Comparison of ENCODE assay signal across 27 cellular contexts in genomic region chr1:199706826-199707606, GRCh38.
"Had no signal": no experiment of that assay in that cellular context is flagged by ENCODE, and none has a peak within 500 bp of the region (broad histone marks: within the 10 kb centered on the region; RNA-seq: fewer than 3 reads in every experiment).

No MANE protein-coding gene starts in this region.

- DNase-seq: activated CD4-positive, alpha-beta T cell treated with anti-CD3 and anti-CD28 coated beads for 36 hours; activated CD4-positive, alpha-beta T cell treated with anti-CD3 and anti-CD28 coated beads, Interleukin-2, amount 10 ng/mL, durations not matched to agents 7 days and 5 days; activated CD4-positive, alpha-beta T cell treated with anti-CD3 and anti-CD28 coated beads, Interleukin-2, amount 50 U/mL, for 48 hours; activated CD8-positive, alpha-beta T cell treated with anti-CD3 and anti-CD28 coated beads, Interleukin-2, amount 10 ng/mL, durations not matched to agents 7 days and 5 days; activated gamma-delta T cell; activated naive CD4-positive, alpha-beta T cell treated with Interleukin-2 at 50 U/mL for 16 hours; activated T-cell treated with anti-CD3 and anti-CD28 coated beads, Interleukin-2, amount 50 U/mL, for 24 hours; adrenal gland; body of pancreas; caudate nucleus; cerebellar nuclear complex; MM.1S; MV-4-11; NCI-H1092; NCI-H1417 treated with DMSO at 0.1 percent for 48 hours; NCI-H187 treated with DMSO at 0.1 percent for 48 hours; NCI-H2081 treated with DMSO at 0.1 percent for 48 hours; NCI-H510A; NCI-H526; NCI-H774; SHP77 treated with DMSO at 0.1 percent for 48 hours; SK-N-SH had no signal

- H3K4me3 ChIP-seq: adrenal gland, body of pancreas, SJSA1 had no signal

- H3K4me1 ChIP-seq: adrenal gland, body of pancreas, SJSA1 had no signal

- H3K27ac ChIP-seq: adrenal gland, body of pancreas, KMS-11, SJSA1 had no signal

- H3K9me3 ChIP-seq: adrenal gland, SJSA1, SK-N-SH had no signal

- H3K27me3 ChIP-seq: adrenal gland, body of pancreas, SJSA1 had no signal

- ATAC-seq: activated CD4-positive, alpha-beta T cell treated with anti-CD3 and anti-CD28 coated beads for 36 hours; activated CD4-positive, CD25-positive, alpha-beta regulatory T cell treated with anti-CD3 and anti-CD28 coated beads, Interleukin-2, amount 50 U/mL, for 24 hours; activated CD8-positive, alpha-beta T cell treated with anti-CD3 and anti-CD28 coated beads, Interleukin-2, amount 10 ng/mL, durations not matched to agents 7 days and 5 days; body of pancreas; Panc1; WTC11 had no signal

- H3K36me3 ChIP-seq: adrenal gland, SJSA1 had no signal
